10 cellular contexts compared by ENCODE assay signal in the genomic region with DNA sequence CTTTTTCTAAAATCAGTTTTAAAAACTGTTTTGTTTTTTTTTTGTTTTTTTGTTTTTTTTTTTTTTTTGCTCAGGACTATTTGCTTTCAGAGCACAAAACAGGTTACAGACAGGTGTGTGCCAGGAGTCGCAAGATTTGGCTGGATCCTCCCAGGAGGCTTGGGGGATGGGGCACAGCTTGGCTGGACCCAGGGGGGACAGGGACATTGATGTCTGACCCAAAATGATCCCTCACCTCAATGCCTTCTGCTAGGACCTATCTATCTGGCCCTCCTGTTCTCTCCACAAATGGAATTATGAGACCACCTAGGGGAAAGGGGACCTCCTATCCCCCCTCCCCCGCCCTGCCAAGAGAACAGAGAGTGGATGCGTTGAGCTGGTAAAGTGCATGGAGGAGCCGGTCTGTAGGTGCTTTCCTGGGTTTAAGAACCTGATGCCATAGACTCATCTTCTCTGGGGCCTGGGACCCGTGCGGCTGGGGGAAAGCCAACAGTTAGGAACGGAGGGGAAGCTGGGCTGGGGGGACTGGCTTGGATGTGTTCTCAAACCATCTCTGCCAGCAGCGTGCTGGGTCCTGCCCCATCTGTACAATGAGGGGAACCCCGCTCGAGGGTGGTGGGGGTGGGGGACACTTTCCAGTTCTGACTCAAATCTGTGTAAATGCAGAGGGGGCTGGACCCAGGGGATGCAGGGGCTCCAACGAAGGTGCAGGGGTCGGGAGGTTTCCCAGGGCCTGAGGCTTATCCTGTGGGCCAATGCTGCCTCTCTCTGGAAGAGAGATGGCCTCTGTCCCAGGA. TPM values are rescaled to one million over a fixed set of nuclear protein-coding genes. Genes with fewer than 3 reads are reported as not detected.
DNase-seq lines count a peak whose midpoint lies in the region; ATAC-seq and TF ChIP-seq lines count a peak whose summit lies in the region.
"Had no signal": no experiment of that assay in that cellular context is flagged by ENCODE, and none has a peak within 500 bp of the region (broad histone marks: within the 10 kb centered on the region; RNA-seq: fewer than 3 reads in every experiment).

No MANE protein-coding gene starts in this region.

- H3K4me1 Mint-ChIP-seq in activated naive CD4-positive, alpha-beta T cell treated with anti-CD3 and anti-CD28 coated beads, Interleukin-2, amount 10 ng/mL, durations not matched to agents 7 days and 5 days: peaks cover 7% of the 10 kb centered on the region

- H3K4me3 ChIP-seq in H7 (ENCODE audit: insufficient read depth, low read depth, low read length) (no peak overlapping the region), upper lobe of right lung (no peak overlapping the region)
- H3K4me3 ChIP-seq: GM23338 had no signal

- peak overlapping the region; percentile 19 for H3K27ac Mint-ChIP-seq in activated naive CD4-positive, alpha-beta T cell treated with anti-CD3 and anti-CD28 coated beads, Interleukin-2, amount 10 ng/mL, durations not matched to agents 7 days and 5 days
- H3K27ac Mint-ChIP-seq: dendritic cell treated with granulocyte-macrophage colony-stimulating factor and Interleukin-4, amounts not matched to agents 40 ng/mL and 50 ng/mL, for 4 days; GM23338 had no signal

- no peaks in the 10 kb centered on the region for H3K4me1 ChIP-seq in upper lobe of right lung

- ATAC-seq in upper lobe of right lung: no peak
- ATAC-seq: GM23338 had no signal

- no peaks in the 10 kb centered on the region for H3K9me3 Mint-ChIP-seq in activated naive CD4-positive, alpha-beta T cell treated with anti-CD3 and anti-CD28 coated beads, Interleukin-2, amount 10 ng/mL, durations not matched to agents 7 days and 5 days
- H3K9me3 Mint-ChIP-seq: dendritic cell treated with granulocyte-macrophage colony-stimulating factor and Interleukin-4, amounts not matched to agents 40 ng/mL and 50 ng/mL, for 4 days; GM23338 had no signal

- no peaks in the 10 kb centered on the region for H3K9me3 ChIP-seq in upper lobe of right lung

- H3K27me3 ChIP-seq in H7 (ENCODE audit: control insufficient read depth, insufficient read depth, low read length) (no peaks in the 10 kb centered on the region), upper lobe of right lung (no peaks in the 10 kb centered on the region)

- peaks cover 3% of the 10 kb centered on the region for H3K27me3 Mint-ChIP-seq in activated naive CD4-positive, alpha-beta T cell treated with anti-CD3 and anti-CD28 coated beads, Interleukin-2, amount 10 ng/mL, durations not matched to agents 7 days and 5 days

- DNase-seq in GM10266 (ENCODE audit: extremely low spot score): peak; percentile 61
- peak; percentile 63 for DNase-seq in H7
- peak; percentile 19 for DNase-seq in activated naive CD4-positive, alpha-beta T cell treated with anti-CD3 and anti-CD28 coated beads, Interleukin-2, amount 10 ng/mL, durations not matched to agents 7 days and 5 days
- peak; percentile 49 for DNase-seq in stimulated activated CD8-positive, alpha-beta memory T cell treated with anti-CD3 and anti-CD28 coated beads, Interleukin-4, amount 100 ng/mL, for 48 hours
- DNase-seq in MV-4-11 (lab: John Stamatoyannopoulos, UW): no peak
- no peak for DNase-seq in upper lobe of right lung
- no peak for DNase-seq in dermis blood vessel endothelial cell

- TF ChIP-seq CTCF in GM10266 (IDR thresholded peaks at IDR 0.05; ENCODE audit: control insufficient read depth, insufficient read depth, low read depth, missing control alignments) (no peak), upper lobe of right lung (IDR thresholded peaks at IDR 0.05) (no peak)

- intact Hi-C loops in upper lobe of right lung (cut with DNase I): no loop called here

- no peak overlapping the region for H3K4me3 Mint-ChIP-seq in activated naive CD4-positive, alpha-beta T cell treated with anti-CD3 and anti-CD28 coated beads, Interleukin-2, amount 10 ng/mL, durations not matched to agents 7 days and 5 days
- H3K4me3 Mint-ChIP-seq: dendritic cell treated with granulocyte-macrophage colony-stimulating factor and Interleukin-4, amounts not matched to agents 40 ng/mL and 50 ng/mL, for 4 days; GM23338 had no signal

- CTCF ChIA-PET in activated naive CD4-positive, alpha-beta T cell treated with anti-CD3 and anti-CD28 coated beads, Interleukin-2, amount 10 ng/mL, durations not matched to agents 7 days and 5 days (lab: Charles Lee): no interaction called here

- H3K36me3 Mint-ChIP-seq in activated naive CD4-positive, alpha-beta T cell treated with anti-CD3 and anti-CD28 coated beads, Interleukin-2, amount 10 ng/mL, durations not matched to agents 7 days and 5 days: peaks cover 42% of the 10 kb centered on the region

- H3K27ac ChIP-seq in upper lobe of right lung: no peak overlapping the region

- H3K36me3 ChIP-seq in H7 (replicated peaks; ENCODE audit: control insufficient read depth, insufficient read depth, low read length) (no peaks in the 10 kb centered on the region), upper lobe of right lung (no peaks in the 10 kb centered on the region)

RNA-seq across cellular contexts. Expression of a gene that starts 28.9 kb away (rescaled TPM):
- total RNA-seq in H7 (2014; rRNA removed; shearing (Covaris generic)): 1.3 and 3.5 TPM in 2 replicates
- total RNA-seq in upper lobe of right lung (13.1 TPM), dermis blood vessel endothelial cell (not detected in 2 replicates)
- total RNA-seq: NCI-H460 had no signal

Comparison
In these comparisons a context has a peak if more than half of its experiments do, and no peak if none do; other contexts are left out.
1. DNase-seq: peak in GM10266 (single experiment), H7 (single experiment), activated naive CD4-positive, alpha-beta T cell treated with anti-CD3 and anti-CD28 coated beads, Interleukin-2, amount 10 ng/mL, durations not matched to agents 7 days and 5 days (single experiment) and stimulated activated CD8-positive, alpha-beta memory T cell treated with anti-CD3 and anti-CD28 coated beads, Interleukin-4, amount 100 ng/mL, for 48 hours (single experiment); none in MV-4-11 (single experiment), upper lobe of right lung (single experiment) and dermis blood vessel endothelial cell (single experiment).